Comparison of ENCODE assay signal across 2 cellular contexts in the genomic region with DNA sequence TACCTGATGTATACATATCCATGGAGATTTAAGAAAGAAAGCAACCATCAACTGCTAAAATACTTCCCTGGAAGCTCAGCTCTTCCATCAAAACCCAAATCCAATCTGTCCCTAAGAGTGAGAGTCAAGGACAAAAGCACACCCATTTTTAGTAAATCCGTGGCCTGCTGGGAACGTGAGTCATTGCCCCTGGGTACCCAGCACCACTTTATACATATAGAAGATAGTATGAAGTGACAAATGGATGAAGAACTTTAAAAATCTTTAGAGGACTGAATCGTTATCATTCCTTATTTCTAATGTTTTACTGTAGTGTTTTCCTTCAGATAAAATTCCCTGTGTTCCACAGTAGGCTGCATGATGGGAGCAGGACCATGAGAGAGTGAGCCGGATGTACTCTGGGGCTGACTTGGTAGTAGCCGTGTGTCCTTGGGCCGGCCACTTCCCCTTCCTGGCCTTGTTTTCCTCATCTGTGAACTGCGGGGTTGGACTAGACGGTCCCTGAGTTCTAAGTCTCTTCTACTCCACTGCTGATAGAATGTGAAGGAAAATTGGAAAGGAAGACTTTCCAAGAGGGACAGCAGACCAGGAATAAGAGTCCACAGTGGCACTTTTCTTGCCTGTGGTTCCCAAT.
TF ChIP-seq lines count a peak whose summit lies in the region.

No MANE protein-coding gene starts in this region.

TF ChIP-seq in GM12891, 5 proteins besides CTCF, POLR2A, EP300 and RAD21:
- TF ChIP-seq POLR2AphosphoS5 (IDR thresholded peaks at IDR 0.05; ENCODE audit: low read depth, low read length) (no peak), PAX5 (IDR thresholded peaks at IDR 0.05; ENCODE audit: insufficient read depth, low read length, severe bottlenecking) (no peak), SPI1 (IDR thresholded peaks at IDR 0.05; ENCODE audit: low read depth, low read length) (peak; percentile 72), POU2F2 (IDR thresholded peaks at IDR 0.05; ENCODE audit: low read depth, low read length) (no peak), TAF1 (IDR thresholded peaks at IDR 0.05; ENCODE audit: low read depth, low read length) (no peak)

TF ChIP-seq in WTC11, 78 proteins besides CTCF, POLR2A, EP300 and RAD21:
- TF ChIP-seq, protein P1, sequence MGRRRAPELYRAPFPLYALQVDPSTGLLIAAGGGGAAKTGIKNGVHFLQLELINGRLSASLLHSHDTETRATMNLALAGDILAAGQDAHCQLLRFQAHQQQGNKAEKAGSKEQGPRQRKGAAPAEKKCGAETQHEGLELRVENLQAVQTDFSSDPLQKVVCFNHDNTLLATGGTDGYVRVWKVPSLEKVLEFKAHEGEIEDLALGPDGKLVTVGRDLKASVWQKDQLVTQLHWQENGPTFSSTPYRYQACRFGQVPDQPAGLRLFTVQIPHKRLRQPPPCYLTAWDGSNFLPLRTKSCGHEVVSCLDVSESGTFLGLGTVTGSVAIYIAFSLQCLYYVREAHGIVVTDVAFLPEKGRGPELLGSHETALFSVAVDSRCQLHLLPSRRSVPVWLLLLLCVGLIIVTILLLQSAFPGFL (CRISPR knock-in tag; IDR thresholded peaks at IDR 0.05; ENCODE audit: borderline replicate concordance): no peak
- TF ChIP-seq, protein P2, sequence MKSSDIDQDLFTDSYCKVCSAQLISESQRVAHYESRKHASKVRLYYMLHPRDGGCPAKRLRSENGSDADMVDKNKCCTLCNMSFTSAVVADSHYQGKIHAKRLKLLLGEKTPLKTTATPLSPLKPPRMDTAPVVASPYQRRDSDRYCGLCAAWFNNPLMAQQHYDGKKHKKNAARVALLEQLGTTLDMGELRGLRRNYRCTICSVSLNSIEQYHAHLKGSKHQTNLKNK (CRISPR knock-in tag; IDR thresholded peaks at IDR 0.05): no peak
- TF ChIP-seq, protein P3, sequence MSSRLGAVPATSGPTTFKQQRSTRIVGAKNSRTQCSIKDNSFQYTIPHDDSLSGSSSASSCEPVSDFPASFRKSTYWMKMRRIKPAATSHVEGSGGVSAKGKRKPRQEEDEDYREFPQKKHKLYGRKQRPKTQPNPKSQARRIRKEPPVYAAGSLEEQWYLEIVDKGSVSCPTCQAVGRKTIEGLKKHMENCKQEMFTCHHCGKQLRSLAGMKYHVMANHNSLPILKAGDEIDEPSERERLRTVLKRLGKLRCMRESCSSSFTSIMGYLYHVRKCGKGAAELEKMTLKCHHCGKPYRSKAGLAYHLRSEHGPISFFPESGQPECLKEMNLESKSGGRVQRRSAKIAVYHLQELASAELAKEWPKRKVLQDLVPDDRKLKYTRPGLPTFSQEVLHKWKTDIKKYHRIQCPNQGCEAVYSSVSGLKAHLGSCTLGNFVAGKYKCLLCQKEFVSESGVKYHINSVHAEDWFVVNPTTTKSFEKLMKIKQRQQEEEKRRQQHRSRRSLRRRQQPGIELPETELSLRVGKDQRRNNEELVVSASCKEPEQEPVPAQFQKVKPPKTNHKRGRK (CRISPR knock-in tag; IDR thresholded peaks at IDR 0.05; ENCODE audit: borderline replicate concordance): no peak
- TF ChIP-seq NFATC4 (CRISPR knock-in tag; IDR thresholded peaks at IDR 0.05) (no peak), ELF4 (CRISPR knock-in tag; IDR thresholded peaks at IDR 0.05; ENCODE audit: low read depth) (no peak), OVOL2 (CRISPR knock-in tag; IDR thresholded peaks at IDR 0.05; ENCODE audit: borderline replicate concordance) (no peak), JAZF1 (CRISPR knock-in tag; IDR thresholded peaks at IDR 0.05) (no peak), KAT7 (CRISPR knock-in tag; IDR thresholded peaks at IDR 0.05; ENCODE audit: borderline replicate concordance) (no peak), ATF1 (CRISPR knock-in tag; IDR thresholded peaks at IDR 0.05) (no peak), GABPB1 (CRISPR knock-in tag; IDR thresholded peaks at IDR 0.05) (no peak), MYBL2 (CRISPR knock-in tag; IDR thresholded peaks at IDR 0.05) (no peak), CREM (CRISPR knock-in tag; IDR thresholded peaks at IDR 0.05) (no peak)
- TF ChIP-seq, protein P4, sequence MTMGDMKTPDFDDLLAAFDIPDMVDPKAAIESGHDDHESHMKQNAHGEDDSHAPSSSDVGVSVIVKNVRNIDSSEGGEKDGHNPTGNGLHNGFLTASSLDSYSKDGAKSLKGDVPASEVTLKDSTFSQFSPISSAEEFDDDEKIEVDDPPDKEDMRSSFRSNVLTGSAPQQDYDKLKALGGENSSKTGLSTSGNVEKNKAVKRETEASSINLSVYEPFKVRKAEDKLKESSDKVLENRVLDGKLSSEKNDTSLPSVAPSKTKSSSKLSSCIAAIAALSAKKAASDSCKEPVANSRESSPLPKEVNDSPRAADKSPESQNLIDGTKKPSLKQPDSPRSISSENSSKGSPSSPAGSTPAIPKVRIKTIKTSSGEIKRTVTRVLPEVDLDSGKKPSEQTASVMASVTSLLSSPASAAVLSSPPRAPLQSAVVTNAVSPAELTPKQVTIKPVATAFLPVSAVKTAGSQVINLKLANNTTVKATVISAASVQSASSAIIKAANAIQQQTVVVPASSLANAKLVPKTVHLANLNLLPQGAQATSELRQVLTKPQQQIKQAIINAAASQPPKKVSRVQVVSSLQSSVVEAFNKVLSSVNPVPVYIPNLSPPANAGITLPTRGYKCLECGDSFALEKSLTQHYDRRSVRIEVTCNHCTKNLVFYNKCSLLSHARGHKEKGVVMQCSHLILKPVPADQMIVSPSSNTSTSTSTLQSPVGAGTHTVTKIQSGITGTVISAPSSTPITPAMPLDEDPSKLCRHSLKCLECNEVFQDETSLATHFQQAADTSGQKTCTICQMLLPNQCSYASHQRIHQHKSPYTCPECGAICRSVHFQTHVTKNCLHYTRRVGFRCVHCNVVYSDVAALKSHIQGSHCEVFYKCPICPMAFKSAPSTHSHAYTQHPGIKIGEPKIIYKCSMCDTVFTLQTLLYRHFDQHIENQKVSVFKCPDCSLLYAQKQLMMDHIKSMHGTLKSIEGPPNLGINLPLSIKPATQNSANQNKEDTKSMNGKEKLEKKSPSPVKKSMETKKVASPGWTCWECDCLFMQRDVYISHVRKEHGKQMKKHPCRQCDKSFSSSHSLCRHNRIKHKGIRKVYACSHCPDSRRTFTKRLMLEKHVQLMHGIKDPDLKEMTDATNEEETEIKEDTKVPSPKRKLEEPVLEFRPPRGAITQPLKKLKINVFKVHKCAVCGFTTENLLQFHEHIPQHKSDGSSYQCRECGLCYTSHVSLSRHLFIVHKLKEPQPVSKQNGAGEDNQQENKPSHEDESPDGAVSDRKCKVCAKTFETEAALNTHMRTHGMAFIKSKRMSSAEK (CRISPR knock-in tag; IDR thresholded peaks at IDR 0.05; ENCODE audit: borderline replicate concordance): no peak
- TF ChIP-seq, protein P5, sequence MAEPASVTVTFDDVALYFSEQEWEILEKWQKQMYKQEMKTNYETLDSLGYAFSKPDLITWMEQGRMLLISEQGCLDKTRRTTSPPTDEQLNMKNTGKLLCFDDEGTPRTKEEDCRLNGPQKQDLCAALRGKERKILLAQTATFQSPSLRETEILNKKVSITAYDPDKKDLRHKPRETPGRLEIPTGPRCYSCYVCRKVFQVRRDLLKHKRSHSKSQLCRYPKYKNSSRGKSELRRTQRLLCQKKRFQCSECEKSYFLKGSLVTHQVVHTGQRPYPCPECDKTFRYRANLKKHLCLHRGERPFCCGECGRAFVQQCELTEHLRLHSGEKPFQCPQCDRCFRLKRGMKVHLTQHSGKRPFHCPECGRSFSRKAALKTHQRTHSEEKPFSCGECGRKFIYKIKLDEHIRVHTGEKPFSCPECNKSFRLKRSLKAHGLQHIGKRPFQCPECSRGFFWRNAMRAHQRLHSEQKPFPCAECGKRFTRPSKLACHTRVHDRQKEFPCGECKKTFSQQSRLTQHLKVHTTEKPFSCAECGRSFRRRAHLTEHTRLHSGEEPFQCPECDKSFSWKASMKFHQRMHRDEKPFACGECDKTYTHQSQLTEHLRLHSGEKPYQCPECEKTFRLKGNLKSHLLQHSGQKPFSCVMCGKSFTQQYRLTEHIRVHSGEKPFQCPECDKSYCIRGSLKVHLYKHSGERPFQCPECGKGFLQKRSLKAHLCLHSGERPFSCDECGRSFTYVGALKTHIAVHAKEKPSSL (CRISPR knock-in tag; conservative IDR thresholded peaks at IDR 0.05): no peak
- TF ChIP-seq, protein P6, sequence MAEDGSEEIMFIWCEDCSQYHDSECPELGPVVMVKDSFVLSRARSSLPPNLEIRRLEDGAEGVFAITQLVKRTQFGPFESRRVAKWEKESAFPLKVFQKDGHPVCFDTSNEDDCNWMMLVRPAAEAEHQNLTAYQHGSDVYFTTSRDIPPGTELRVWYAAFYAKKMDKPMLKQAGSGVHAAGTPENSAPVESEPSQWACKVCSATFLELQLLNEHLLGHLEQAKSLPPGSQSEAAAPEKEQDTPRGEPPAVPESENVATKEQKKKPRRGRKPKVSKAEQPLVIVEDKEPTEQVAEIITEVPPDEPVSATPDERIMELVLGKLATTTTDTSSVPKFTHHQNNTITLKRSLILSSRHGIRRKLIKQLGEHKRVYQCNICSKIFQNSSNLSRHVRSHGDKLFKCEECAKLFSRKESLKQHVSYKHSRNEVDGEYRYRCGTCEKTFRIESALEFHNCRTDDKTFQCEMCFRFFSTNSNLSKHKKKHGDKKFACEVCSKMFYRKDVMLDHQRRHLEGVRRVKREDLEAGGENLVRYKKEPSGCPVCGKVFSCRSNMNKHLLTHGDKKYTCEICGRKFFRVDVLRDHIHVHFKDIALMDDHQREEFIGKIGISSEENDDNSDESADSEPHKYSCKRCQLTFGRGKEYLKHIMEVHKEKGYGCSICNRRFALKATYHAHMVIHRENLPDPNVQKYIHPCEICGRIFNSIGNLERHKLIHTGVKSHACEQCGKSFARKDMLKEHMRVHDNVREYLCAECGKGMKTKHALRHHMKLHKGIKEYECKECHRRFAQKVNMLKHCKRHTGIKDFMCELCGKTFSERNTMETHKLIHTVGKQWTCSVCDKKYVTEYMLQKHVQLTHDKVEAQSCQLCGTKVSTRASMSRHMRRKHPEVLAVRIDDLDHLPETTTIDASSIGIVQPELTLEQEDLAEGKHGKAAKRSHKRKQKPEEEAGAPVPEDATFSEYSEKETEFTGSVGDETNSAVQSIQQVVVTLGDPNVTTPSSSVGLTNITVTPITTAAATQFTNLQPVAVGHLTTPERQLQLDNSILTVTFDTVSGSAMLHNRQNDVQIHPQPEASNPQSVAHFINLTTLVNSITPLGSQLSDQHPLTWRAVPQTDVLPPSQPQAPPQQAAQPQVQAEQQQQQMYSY (CRISPR knock-in tag; IDR thresholded peaks at IDR 0.05): no peak
- TF ChIP-seq, protein P7, sequence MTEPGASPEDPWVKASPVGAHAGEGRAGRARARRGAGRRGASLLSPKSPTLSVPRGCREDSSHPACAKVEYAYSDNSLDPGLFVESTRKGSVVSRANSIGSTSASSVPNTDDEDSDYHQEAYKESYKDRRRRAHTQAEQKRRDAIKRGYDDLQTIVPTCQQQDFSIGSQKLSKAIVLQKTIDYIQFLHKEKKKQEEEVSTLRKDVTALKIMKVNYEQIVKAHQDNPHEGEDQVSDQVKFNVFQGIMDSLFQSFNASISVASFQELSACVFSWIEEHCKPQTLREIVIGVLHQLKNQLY (CRISPR knock-in tag; IDR thresholded peaks at IDR 0.05): no peak
- TF ChIP-seq, protein P8, sequence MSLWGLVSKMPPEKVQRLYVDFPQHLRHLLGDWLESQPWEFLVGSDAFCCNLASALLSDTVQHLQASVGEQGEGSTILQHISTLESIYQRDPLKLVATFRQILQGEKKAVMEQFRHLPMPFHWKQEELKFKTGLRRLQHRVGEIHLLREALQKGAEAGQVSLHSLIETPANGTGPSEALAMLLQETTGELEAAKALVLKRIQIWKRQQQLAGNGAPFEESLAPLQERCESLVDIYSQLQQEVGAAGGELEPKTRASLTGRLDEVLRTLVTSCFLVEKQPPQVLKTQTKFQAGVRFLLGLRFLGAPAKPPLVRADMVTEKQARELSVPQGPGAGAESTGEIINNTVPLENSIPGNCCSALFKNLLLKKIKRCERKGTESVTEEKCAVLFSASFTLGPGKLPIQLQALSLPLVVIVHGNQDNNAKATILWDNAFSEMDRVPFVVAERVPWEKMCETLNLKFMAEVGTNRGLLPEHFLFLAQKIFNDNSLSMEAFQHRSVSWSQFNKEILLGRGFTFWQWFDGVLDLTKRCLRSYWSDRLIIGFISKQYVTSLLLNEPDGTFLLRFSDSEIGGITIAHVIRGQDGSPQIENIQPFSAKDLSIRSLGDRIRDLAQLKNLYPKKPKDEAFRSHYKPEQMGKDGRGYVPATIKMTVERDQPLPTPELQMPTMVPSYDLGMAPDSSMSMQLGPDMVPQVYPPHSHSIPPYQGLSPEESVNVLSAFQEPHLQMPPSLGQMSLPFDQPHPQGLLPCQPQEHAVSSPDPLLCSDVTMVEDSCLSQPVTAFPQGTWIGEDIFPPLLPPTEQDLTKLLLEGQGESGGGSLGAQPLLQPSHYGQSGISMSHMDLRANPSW (CRISPR knock-in tag; conservative IDR thresholded peaks at IDR 0.05; ENCODE audit: low read depth): no peak
TF ChIP-seq in WTC11: peak in this region for 0.
